In genomic region chr6:12289655-12290489, GRCh38 we compare ENCODE assay signal across 8 cellular contexts. TPM values are rescaled to one million over a fixed set of nuclear protein-coding genes. Genes with fewer than 3 reads are reported as not detected.
A peak's percentile ranks its signal among the peaks of the same experiment; 100 is the strongest.
DNase-seq lines count a peak whose midpoint lies in the region; ATAC-seq and TF ChIP-seq lines count a peak whose summit lies in the region.

EDN1 (plus strand) TSS chr6:12290361; CDS start chr6:12290630, 269 bp downstream.

- peak within 1 kb of the TSS; percentile 52 to 85 (median 66) for H3K4me2 ChIP-seq in BLaER1 treated with 17β-estradiol and CSF1 and Interleukin-3, amounts not matched to agents 10 nM and 100 nM

- 0 out of 22 replicates have a peak, but pooled peaks cover 0 to 13% (median 0%) of the 10 kb centered on the region in 11 experiments for H3K36me3 ChIP-seq in BLaER1 treated with 17β-estradiol and CSF1 and Interleukin-3, amounts not matched to agents 10 nM and 100 nM
- no peaks in the 10 kb centered on the region for H3K36me3 ChIP-seq in stomach

- 0 to 1% (median 1%) methylated on average over 36 of the region's 36 CpGs for WGBS in stomach, 5 donors

- H3K9me3 Mint-ChIP-seq in activated T-cell treated with anti-CD3 and anti-CD28 coated beads, Interleukin-2, amount 50 U/mL, for 24 hours, result no peaks in the 10 kb centered on the region
- no peaks in the 10 kb centered on the region for H3K9me3 Mint-ChIP-seq in naive B cell

- DNase-seq in NOMO-1 treated with dmso at 0.1 percent for 144 hours (lab: John Stamatoyannopoulos, UW; ENCODE audit: unreplicated experiment) (peak; percentile 59), fibroblast of mammary gland (ENCODE audit: low read depth) (peak; percentile 71), naive B cell (peak; percentile 29), stomach (peak; percentile 85)
- peak; percentile 74 for DNase-seq in activated T-cell treated with anti-CD3 and anti-CD28 coated beads, Interleukin-2, amount 50 U/mL, for 24 hours

- peaks cover 0 to 72% (median 12%) of the 10 kb centered on the region in 10 experiments; a peak in 11 of 20 replicates for H3K4me1 ChIP-seq in BLaER1 treated with 17β-estradiol and CSF1 and Interleukin-3, amounts not matched to agents 10 nM and 100 nM
- H3K4me1 ChIP-seq in stomach, result peaks cover 6 to 42% (median 29%) of the 10 kb centered on the region in 4 donors

- no peaks in the 10 kb centered on the region for H3K9me3 ChIP-seq in BLaER1 treated with 17β-estradiol and CSF1 and Interleukin-3, amounts not matched to agents 10 nM and 100 nM (replicated peaks in 1 of 11)
- H3K9me3 ChIP-seq in stomach, result no peaks in the 10 kb centered on the region

- no peak within 1 kb of the TSS for H3K27ac Mint-ChIP-seq in activated T-cell treated with anti-CD3 and anti-CD28 coated beads, Interleukin-2, amount 50 U/mL, for 24 hours
- H3K27ac Mint-ChIP-seq in naive B cell, result peak within 1 kb of the TSS in 3 of 6 donors; percentile 19 to 82 (median 33)

- peak; percentile 40 for TF ChIP-seq CTCF in fibroblast of mammary gland (conservative IDR thresholded peaks at IDR 0.05; ENCODE audit: control insufficient read depth, insufficient read depth, low read depth, low read length)
- peak in 5 of 7 experiments; percentile 45 to 55 (median 52) for TF ChIP-seq CTCF in stomach (IDR thresholded peaks at IDR 0.05)

- TF ChIP-seq EP300 in stomach (IDR thresholded peaks at IDR 0.05), result no peak

- peaks cover 52% of the 10 kb centered on the region for H3K27me3 Mint-ChIP-seq in activated T-cell treated with anti-CD3 and anti-CD28 coated beads, Interleukin-2, amount 50 U/mL, for 24 hours
- peaks cover 38 to 48% (median 45%) of the 10 kb centered on the region in 3 donors for H3K27me3 Mint-ChIP-seq in naive B cell

- H3K36me3 Mint-ChIP-seq in activated T-cell treated with anti-CD3 and anti-CD28 coated beads, Interleukin-2, amount 50 U/mL, for 24 hours (ENCODE audit: low read depth), result no peaks in the 10 kb centered on the region
- H3K36me3 Mint-ChIP-seq in naive B cell, result no peaks in the 10 kb centered on the region

- TF ChIP-seq POLR2A in stomach (IDR thresholded peaks at IDR 0.05), result peak in 1 of 4 donors; percentile 32

- peak within 1 kb of the TSS in 2 of 11 experiments; percentile 34 to 51; a peak in 4 of 22 replicates for H3K27ac ChIP-seq in BLaER1 treated with 17β-estradiol and CSF1 and Interleukin-3, amounts not matched to agents 10 nM and 100 nM
- peak within 1 kb of the TSS; percentile 44 to 79 (median 78) for H3K27ac ChIP-seq in stomach

- peak within 1 kb of the TSS; percentile 28 to 59 (median 45); a peak in 19 of 20 replicates for H3K4me3 ChIP-seq in BLaER1 treated with 17β-estradiol and CSF1 and Interleukin-3, amounts not matched to agents 10 nM and 100 nM
- H3K4me3 ChIP-seq in fibroblast of mammary gland (ENCODE audit: control insufficient read depth, low read depth, low read length) (peak within 1 kb of the TSS; percentile 66), stomach (peak within 1 kb of the TSS; percentile 47 to 55 (median 52))

- peaks cover 20% of the 10 kb centered on the region for H3K4me1 Mint-ChIP-seq in activated T-cell treated with anti-CD3 and anti-CD28 coated beads, Interleukin-2, amount 50 U/mL, for 24 hours (ENCODE audit: low read depth)
- peaks cover 17 to 19% (median 17%) of the 10 kb centered on the region in 3 donors for H3K4me1 Mint-ChIP-seq in naive B cell

- intact Hi-C loops in stomach (cut with DNase I; ENCODE audit: low total_unique reads), result no loop called here

- peak within 1 kb of the TSS in 5 of 11 experiments; percentile 6 to 73 (median 60); a peak in 9 of 22 replicates for H3K9ac ChIP-seq in BLaER1 treated with 17β-estradiol and CSF1 and Interleukin-3, amounts not matched to agents 10 nM and 100 nM

- H4K20me1 ChIP-seq in BLaER1 treated with 17β-estradiol and CSF1 and Interleukin-3, amounts not matched to agents 10 nM and 100 nM, result peaks cover 0 to 7% (median 0%) of the 10 kb centered on the region in 11 experiments; a peak in 1 of 22 replicates

- ATAC-seq in GM19023 (IDR thresholded peaks at IDR 0.05; ENCODE audit: unreplicated experiment) (peak; percentile 81), HG03159 (IDR thresholded peaks at IDR 0.05; ENCODE audit: unreplicated experiment) (peak; percentile 89), naive B cell (ENCODE audit: low read depth in 2 of 2) (peak; percentile 84 to 88)

- peak within 1 kb of the TSS; percentile 81 for H3K4me3 Mint-ChIP-seq in activated T-cell treated with anti-CD3 and anti-CD28 coated beads, Interleukin-2, amount 50 U/mL, for 24 hours
- peak within 1 kb of the TSS; percentile 79 to 95 (median 88) for H3K4me3 Mint-ChIP-seq in naive B cell

- H3K27me3 ChIP-seq in BLaER1 treated with 17β-estradiol and CSF1 and Interleukin-3, amounts not matched to agents 10 nM and 100 nM, result peaks cover 28 to 50% (median 43%) of the 10 kb centered on the region in 11 experiments
- H3K27me3 ChIP-seq in stomach, result peaks cover 0 to 20% (median 12%) of the 10 kb centered on the region in 3 donors

RNA-seq across cellular contexts. Expression of gene EDN1, which starts in this region (rescaled TPM):
- under 1 TPM in 3 of 6 donors, not detected in 3; 0.13 to 0.27 (median 0.16) TPM for polyA plus RNA-seq in naive B cell (ENCODE audit: low read depth in 6 of 6)
- total RNA-seq in stomach, result 10 to 100 TPM in 4 of 5 donors, under 1 TPM in 1; 0.58 to 95.1 (median 19.1) TPM
- 1 to 10 TPM; 4.4 to 6.5 (median 6.1) TPM for polyA plus RNA-seq in stomach

Comparison
In these comparisons a context has a peak if more than half of its experiments do, and no peak if none do; other contexts are left out.
1. RNA of gene EDN1 (polyA plus RNA-seq): 4.4 to 6.5 TPM in stomach; 0.13 to 0.27 TPM in naive B cell; every median in the first group is over 4 times any median in the second.
2. Peak in DNase-seq and ATAC-seq in naive B cell; RNA of the gene not detected or under 1 TPM.
3. DNase-seq: peak in every context shown above with its lines; median percentile 85 in stomach; 74 in activated T-cell treated with anti-CD3 and anti-CD28 coated beads, Interleukin-2, amount 50 U/mL, for 24 hours; 71 in fibroblast of mammary gland; 59 in NOMO-1 treated with dmso at 0.1 percent for 144 hours; 29 in naive B cell.
4. Peak in every context shown above with its lines, with median percentiles within 50 percentile points of each other: H3K4me3 ChIP-seq and ATAC-seq.